In the genomic region with DNA sequence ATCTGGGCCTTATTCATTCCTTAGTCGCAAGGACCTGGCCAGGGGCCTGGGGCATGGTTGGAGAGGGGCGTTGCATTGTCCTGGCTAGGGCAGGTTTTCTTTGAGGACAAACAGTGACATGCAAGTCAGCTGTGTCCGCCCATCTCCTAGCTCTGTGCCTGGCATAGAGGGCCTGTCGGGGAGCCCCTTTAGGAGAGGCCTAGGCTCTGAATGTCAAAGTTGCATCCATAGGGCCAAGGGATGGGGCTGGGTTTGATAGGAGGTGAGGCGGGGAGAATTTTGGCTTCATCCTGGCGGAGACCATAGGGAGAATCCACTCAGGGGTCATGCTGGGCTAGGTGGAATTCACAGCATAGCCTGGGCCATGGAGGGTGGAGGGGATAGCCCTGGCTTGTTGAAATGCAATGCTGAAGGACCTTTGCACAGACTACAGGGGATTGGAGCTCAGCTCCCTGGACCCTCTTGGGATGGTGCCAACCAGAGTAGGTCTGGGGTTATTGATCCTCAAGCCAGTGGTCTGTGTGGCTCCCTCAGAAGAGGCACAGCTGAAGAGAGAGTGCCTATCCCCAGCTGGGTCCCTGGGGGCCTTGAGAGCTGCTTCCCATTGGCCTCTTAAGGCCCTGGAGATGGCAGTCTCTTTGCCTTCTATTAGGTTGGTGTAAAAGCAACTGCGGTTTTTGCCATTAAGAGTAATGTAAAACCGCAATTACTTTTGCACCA, we compare ENCODE assay signal across 15 cellular contexts.
DNase-seq lines count a peak whose midpoint lies in the region; ATAC-seq, FAIRE-seq and TF ChIP-seq lines count a peak whose summit lies in the region.
"Had no signal": no experiment of that assay in that cellular context is flagged by ENCODE, and none has a peak within 500 bp of the region (broad histone marks: within the 10 kb centered on the region; RNA-seq: fewer than 3 reads in every experiment).

No MANE protein-coding gene starts in this region.

- H4K20me1 ChIP-seq in mammary epithelial cell (ENCODE audit: insufficient read depth, low read length), result no peaks in the 10 kb centered on the region

- WGBS in mammary epithelial cell (ENCODE audit: low coverage, missing lambda C conversion rate), result 98% methylated on average over 6 of the region's 8 CpGs
- WGBS in ovary, 3 donors, result 95 to 98% (median 95%) methylated on average over 8 of the region's 8 CpGs

- no peak for TF ChIP-seq EP300 in ovary (IDR thresholded peaks at IDR 0.05)

- TF ChIP-seq POLR2A in ovary (IDR thresholded peaks at IDR 0.05) (no peak), GM18505 (IDR thresholded peaks at IDR 0.05; ENCODE audit: borderline replicate concordance, extremely low read depth, insufficient read depth, insufficient read length) (no peak)

- H3K27ac ChIP-seq in mammary epithelial cell (ENCODE audit: insufficient read depth, low read depth, low read length), result no peak overlapping the region
- no peak overlapping the region for H3K27ac ChIP-seq in ovary
- no peak overlapping the region for H3K27ac ChIP-seq in kidney (ENCODE audit: low read depth in 2 of 2, low read length in 2 of 2)
- H3K27ac ChIP-seq: left lung had no signal

- ATAC-seq in Right ventricle myocardium superior (ENCODE audit: poor library complexity) (no peak), GM18505 (IDR thresholded peaks at IDR 0.05; ENCODE audit: unreplicated experiment) (no peak), GM18519 (IDR thresholded peaks at IDR 0.05; ENCODE audit: low FRiP score, unreplicated experiment) (no peak)

- CTCF ChIA-PET in mammary epithelial cell (lab: Charles Lee; ENCODE audit: low non-redundant PET), result interaction anchor here (0.7 kb wide), 1 partner anchor 24 kb away, joined by 3 read pairs; no protein-coding TSS in a partner anchor

- H3K79me2 ChIP-seq in mammary epithelial cell (ENCODE audit: insufficient read depth, low read length), result peaks cover 69% of the 10 kb centered on the region

- no TSS peak for BruUV-seq in mammary epithelial cell (replicated peaks; lab: Mats Ljungman, UMichigan)

- no peak overlapping the region for H3K4me3 ChIP-seq in mammary epithelial cell (replicated peaks in 1 of 3; ENCODE audit: insufficient read depth in 1 of 3, low read depth in 2 of 3, low read length in 3 of 3)
- H3K4me3 ChIP-seq in ovary, result no peak overlapping the region
- H3K4me3 ChIP-seq in kidney (ENCODE audit: low read length in 2 of 2), result no peak overlapping the region

- dilution Hi-C loops in mammary epithelial cell (cut with HindIII; ENCODE audit: low sequenced_read_pairs), result no loop called here

- peaks cover 67% of the 10 kb centered on the region for H3K4me1 ChIP-seq in mammary epithelial cell (ENCODE audit: insufficient read depth, low read length)
- H3K4me1 ChIP-seq in ovary (ENCODE audit: insufficient read depth), result peaks cover 30% of the 10 kb centered on the region
- peaks cover 18 to 26% of the 10 kb centered on the region in 2 donors for H3K4me1 ChIP-seq in kidney (ENCODE audit: control insufficient read depth in 1 of 2, insufficient read depth in 1 of 2, low read depth in 1 of 2, low read length in 2 of 2)

- no peak overlapping the region for H2AFZ ChIP-seq in mammary epithelial cell (ENCODE audit: low read depth, low read length)

- FAIRE-seq in kidney (lab: Jason Lieb, UNC), result no peak
- FAIRE-seq: GM12892 had no signal

- H3K9me3 ChIP-seq in mammary epithelial cell (replicated peaks; ENCODE audit: insufficient read depth, low read length) (no peaks in the 10 kb centered on the region), ovary (no peaks in the 10 kb centered on the region), kidney (ENCODE audit: control insufficient read depth in 1 of 2, low read length in 2 of 2) (no peaks in the 10 kb centered on the region)
- H3K9me3 ChIP-seq: left lung had no signal

- H3K27me3 ChIP-seq in mammary epithelial cell (ENCODE audit: insufficient read depth, low read length) (no peaks in the 10 kb centered on the region), ovary (no peaks in the 10 kb centered on the region)
- H3K27me3 ChIP-seq: left lung had no signal

- no peak for TF ChIP-seq CTCF in mammary epithelial cell (conservative IDR thresholded peaks at IDR 0.05 in 1 of 2, IDR thresholded peaks at IDR 0.05 in 1 of 2; ENCODE audit: extremely low read depth in 1 of 2, insufficient read depth in 1 of 2, low read depth in 1 of 2, low read length in 2 of 2)
- no peak for TF ChIP-seq CTCF in ovary (IDR thresholded peaks at IDR 0.05)
- TF ChIP-seq CTCF in kidney (IDR thresholded peaks at IDR 0.05; ENCODE audit: borderline replicate concordance, extremely low read depth, insufficient read depth), result no peak

- intact Hi-C loops in cardiac septum (cut with DNase I) (no loop called here), Right ventricle myocardium superior (cut with DNase I) (no loop called here), mammary epithelial cell (cut with micrococcal nuclease) (no loop called here), ovary (cut with DNase I) (loop anchor here in 1 of 4 donors (5.0 kb wide), 1 partner anchor 110 kb away; no protein-coding TSS in a partner anchor), kidney (cut with DNase I) (no loop called here)

- in situ Hi-C loops in mammary epithelial cell (cut with MboI; ENCODE audit: low sequenced_read_pairs in 2 of 2), result no loop called here

- DNase-seq in cardiac septum (ENCODE audit: low spot score) (peak; percentile 51), Right ventricle myocardium superior (no peak), mammary epithelial cell (no peak), ovary (peak in 3 of 5 donors; percentile 18 to 34 (median 31)), ureter (ENCODE audit: low spot score) (peak; percentile 43), kidney (no peak)
- DNase-seq: activated B cell treated with CpG ODN at 0.5 μM for 24 hours; left lung; NCI-H1092 treated with DMSO at 0.1 percent for 48 hours; NK-92 treated with Interleukin-12 subunit alpha and Interleukin-12 subunit beta, amount 100 ng/mL, for 24 hours; SHP77; T-helper 2 cell had no signal

- H3K9ac ChIP-seq in mammary epithelial cell (ENCODE audit: insufficient read depth, low read length) (no peak overlapping the region), kidney (ENCODE audit: low read length in 2 of 2) (no peak overlapping the region)

- no peaks in the 10 kb centered on the region for H3K36me3 ChIP-seq in mammary epithelial cell (ENCODE audit: insufficient read depth, low read length)
- no peaks in the 10 kb centered on the region for H3K36me3 ChIP-seq in ovary
- H3K36me3 ChIP-seq in kidney (ENCODE audit: control insufficient read depth in 1 of 2, insufficient read depth in 2 of 2, low read length in 2 of 2), result peaks cover 0 to 3% of the 10 kb centered on the region in 2 donors
- H3K36me3 ChIP-seq: left lung had no signal

- peak overlapping the region; percentile 95 for H3K4me2 ChIP-seq in mammary epithelial cell (ENCODE audit: insufficient read depth, low read depth, low read length)

Comparison
In these comparisons a context has a peak if more than half of its experiments do, and no peak if none do; other contexts are left out.
1. DNase-seq: peak in cardiac septum (single experiment), ovary (3 of 5) and ureter (single experiment); none in Right ventricle myocardium superior (single experiment), mammary epithelial cell (single experiment) and kidney (single experiment).